11 cellular contexts compared by ENCODE assay signal in genomic region chr5:761854-762685, GRCh38. TPM values are rescaled to one million over a fixed set of nuclear protein-coding genes. Genes with fewer than 3 reads are reported as not detected.
DNase-seq lines count a peak whose midpoint lies in the region; ATAC-seq, FAIRE-seq and TF ChIP-seq lines count a peak whose summit lies in the region.
"Had no signal": no experiment of that assay in that cellular context is flagged by ENCODE, and none has a peak within 500 bp of the region (broad histone marks: within the 10 kb centered on the region; RNA-seq: fewer than 3 reads in every experiment).

No MANE protein-coding gene starts in this region.

- peak; percentile 83 for ATAC-seq in upper lobe of right lung
- ATAC-seq in activated T-helper 17 cell treated with anti-CD3 and anti-CD28 coated beads, Interleukin-2, amount 50 U/mL, for 72 hours (replicated peaks), result no peak
- ATAC-seq: activated CD4-positive, CD25-positive, alpha-beta regulatory T cell treated with anti-CD3 and anti-CD28 coated beads, Interleukin-2, amount 50 U/mL, for 24 hours; PC-3; psoas muscle had no signal

- H3K9me3 ChIP-seq in breast epithelium, result no peaks in the 10 kb centered on the region
- peaks cover 13% of the 10 kb centered on the region for H3K9me3 ChIP-seq in WERI-Rb-1 (ENCODE audit: severe bottlenecking)
- H3K9me3 ChIP-seq in keratinocyte (ENCODE audit: control insufficient read depth, low read depth, low read length), result peaks cover 2% of the 10 kb centered on the region
- no peaks in the 10 kb centered on the region for H3K9me3 ChIP-seq in upper lobe of right lung
- no peaks in the 10 kb centered on the region for H3K9me3 ChIP-seq in CD8-positive, alpha-beta memory T cell (ENCODE audit: low read length)
- H3K9me3 ChIP-seq: psoas muscle had no signal

- no peaks in the 10 kb centered on the region for H3K27me3 Mint-ChIP-seq in MCF 10A (ENCODE audit: insufficient read depth, unreplicated experiment)
- peaks cover 0 to 2% of the 10 kb centered on the region in 2 donors for H3K27me3 Mint-ChIP-seq in CD8-positive, alpha-beta memory T cell
- no peaks in the 10 kb centered on the region for H3K27me3 Mint-ChIP-seq in activated T-helper 17 cell treated with anti-CD3 and anti-CD28 coated beads, Interleukin-2, amount 50 U/mL, for 72 hours

- H3K4me2 ChIP-seq in keratinocyte (ENCODE audit: control insufficient read depth, extremely low read depth, insufficient read depth, low read depth, low read length), result no peak overlapping the region

- H3K4me3 ChIP-seq in breast epithelium (no peak overlapping the region), WERI-Rb-1 (ENCODE audit: low read depth, low read length) (no peak overlapping the region), keratinocyte (ENCODE audit: control insufficient read depth in 2 of 3, extremely low read depth in 1 of 3, insufficient read depth in 2 of 3, low read depth in 1 of 3, low read length in 3 of 3) (no peak overlapping the region), upper lobe of right lung (no peak overlapping the region)
- H3K4me3 ChIP-seq in CD8-positive, alpha-beta memory T cell (ENCODE audit: low read length), result no peak overlapping the region
- H3K4me3 ChIP-seq: psoas muscle had no signal

- DNase-seq in breast epithelium (ENCODE audit: low spot score in 2 of 2), result peak; percentile 16 to 50
- DNase-seq in MCF 10A (ENCODE audit: unreplicated experiment), result no peak
- DNase-seq in WERI-Rb-1, result peak; percentile 47
- no peak for DNase-seq in keratinocyte (ENCODE audit: low read depth, low spot score)
- peak; percentile 92 for DNase-seq in upper lobe of right lung
- DNase-seq in CD8-positive, alpha-beta memory T cell, result no peak
- no peak for DNase-seq in occipital lobe (lab: John Stamatoyannopoulos, UW)
- DNase-seq: PC-3 had no signal

- H3K36me3 ChIP-seq in breast epithelium (no peaks in the 10 kb centered on the region), WERI-Rb-1 (no peaks in the 10 kb centered on the region), keratinocyte (ENCODE audit: control insufficient read depth in 2 of 2, extremely low read depth in 1 of 2, insufficient read depth in 2 of 2, low read length in 2 of 2) (no peaks in the 10 kb centered on the region), upper lobe of right lung (no peaks in the 10 kb centered on the region)
- no peaks in the 10 kb centered on the region for H3K36me3 ChIP-seq in CD8-positive, alpha-beta memory T cell (ENCODE audit: insufficient read depth, low read length)

- TF ChIP-seq CTCF in breast epithelium (IDR thresholded peaks at IDR 0.05) (no peak), MCF 10A (IDR thresholded peaks at IDR 0.05; ENCODE audit: unreplicated experiment) (no peak), WERI-Rb-1 (IDR thresholded peaks at IDR 0.05; ENCODE audit: low read depth, low read length) (no peak), keratinocyte (optimal IDR thresholded peaks at IDR 0.05 in 1 of 3, IDR thresholded peaks at IDR 0.05 in 1 of 3, conservative IDR thresholded peaks at IDR 0.05 in 1 of 3; ENCODE audit: extremely low read depth in 1 of 3, insufficient read depth in 2 of 3, low read length in 3 of 3) (no peak), upper lobe of right lung (IDR thresholded peaks at IDR 0.05) (no peak)

- no peaks in the 10 kb centered on the region for H3K9me1 ChIP-seq in keratinocyte (ENCODE audit: control insufficient read depth, extremely low read depth, insufficient read depth, low read length)

- peaks cover 0 to 6% of the 10 kb centered on the region in 2 donors for H3K4me1 ChIP-seq in breast epithelium
- peaks cover 4% of the 10 kb centered on the region for H3K4me1 ChIP-seq in keratinocyte (ENCODE audit: control insufficient read depth, extremely low read depth, insufficient read depth, low read length)
- H3K4me1 ChIP-seq in upper lobe of right lung, result peaks cover 24% of the 10 kb centered on the region
- H3K4me1 ChIP-seq in CD8-positive, alpha-beta memory T cell (ENCODE audit: insufficient read depth, low read length), result peaks cover 11% of the 10 kb centered on the region

- POLR2A ChIA-PET in MCF 10A (lab: Yijun Ruan, JAX), result no interaction called here
- POLR2A ChIA-PET in CD8-positive, alpha-beta memory T cell (lab: Charles Lee), result no interaction called here

- no peak overlapping the region for H3K9ac ChIP-seq in keratinocyte (ENCODE audit: control insufficient read depth, extremely low read depth, insufficient read depth, low read length)

- H3K79me2 ChIP-seq in keratinocyte (ENCODE audit: control insufficient read depth, insufficient read depth, low read length), result no peaks in the 10 kb centered on the region

- no peaks in the 10 kb centered on the region for H3K36me3 Mint-ChIP-seq in MCF 10A (ENCODE audit: insufficient read depth, unreplicated experiment)
- H3K36me3 Mint-ChIP-seq in CD8-positive, alpha-beta memory T cell, result peaks cover 0 to 3% (median 0%) of the 10 kb centered on the region in 3 donors
- no peaks in the 10 kb centered on the region for H3K36me3 Mint-ChIP-seq in activated T-helper 17 cell treated with anti-CD3 and anti-CD28 coated beads, Interleukin-2, amount 50 U/mL, for 72 hours (ENCODE audit: low read depth)

- peak; percentile 58 for FAIRE-seq in keratinocyte (lab: Jason Lieb, UNC)

- no peak overlapping the region for H3K27ac Mint-ChIP-seq in MCF 10A (ENCODE audit: low read depth, unreplicated experiment)
- H3K27ac Mint-ChIP-seq in CD8-positive, alpha-beta memory T cell, result peak overlapping the region in 2 of 8 donors; percentile 12 to 32
- H3K27ac Mint-ChIP-seq in activated T-helper 17 cell treated with anti-CD3 and anti-CD28 coated beads, Interleukin-2, amount 50 U/mL, for 72 hours, result no peak overlapping the region

- H2AFZ ChIP-seq in keratinocyte (ENCODE audit: control insufficient read depth, low read length), result peak overlapping the region; percentile 37

- H3K4me1 Mint-ChIP-seq in MCF 10A (ENCODE audit: insufficient read depth, unreplicated experiment), result no peaks in the 10 kb centered on the region
- H3K4me1 Mint-ChIP-seq in CD8-positive, alpha-beta memory T cell, result peaks cover 7 to 20% (median 9%) of the 10 kb centered on the region in 3 donors
- peaks cover 7% of the 10 kb centered on the region for H3K4me1 Mint-ChIP-seq in activated T-helper 17 cell treated with anti-CD3 and anti-CD28 coated beads, Interleukin-2, amount 50 U/mL, for 72 hours

- no TSS peak for BruUV-seq in MCF 10A (replicated peaks; lab: Mats Ljungman, UMichigan)

- no peak overlapping the region for H3K4me3 Mint-ChIP-seq in MCF 10A (ENCODE audit: unreplicated experiment)
- H3K4me3 Mint-ChIP-seq in CD8-positive, alpha-beta memory T cell, result no peak overlapping the region
- H3K4me3 Mint-ChIP-seq in activated T-helper 17 cell treated with anti-CD3 and anti-CD28 coated beads, Interleukin-2, amount 50 U/mL, for 72 hours, result no peak overlapping the region

- H3K27ac ChIP-seq in breast epithelium (no peak overlapping the region), WERI-Rb-1 (no peak overlapping the region), keratinocyte (ENCODE audit: control insufficient read depth, insufficient read depth, low read length) (no peak overlapping the region), upper lobe of right lung (no peak overlapping the region)
- H3K27ac ChIP-seq in CD8-positive, alpha-beta memory T cell (ENCODE audit: low read depth, low read length), result no peak overlapping the region
- H3K27ac ChIP-seq: psoas muscle had no signal

- H3K27me3 ChIP-seq in breast epithelium, result no peaks in the 10 kb centered on the region
- H3K27me3 ChIP-seq in WERI-Rb-1 (ENCODE audit: insufficient read depth, low read depth, severe bottlenecking), result peaks cover 14% of the 10 kb centered on the region
- H3K27me3 ChIP-seq in keratinocyte (ENCODE audit: control insufficient read depth, extremely low read depth, insufficient read depth, low read length), result peaks cover 31% of the 10 kb centered on the region
- no peaks in the 10 kb centered on the region for H3K27me3 ChIP-seq in upper lobe of right lung
- H3K27me3 ChIP-seq in CD8-positive, alpha-beta memory T cell (ENCODE audit: insufficient read depth, low read length, poor library complexity, severe bottlenecking), result no peaks in the 10 kb centered on the region

- H4K20me1 ChIP-seq in keratinocyte (ENCODE audit: control insufficient read depth, extremely low read depth, insufficient read depth, low read length), result peaks cover 4% of the 10 kb centered on the region

- no peaks in the 10 kb centered on the region for H3K9me3 Mint-ChIP-seq in MCF 10A (ENCODE audit: unreplicated experiment)
- no peaks in the 10 kb centered on the region for H3K9me3 Mint-ChIP-seq in CD8-positive, alpha-beta memory T cell
- H3K9me3 Mint-ChIP-seq in activated T-helper 17 cell treated with anti-CD3 and anti-CD28 coated beads, Interleukin-2, amount 50 U/mL, for 72 hours, result no peaks in the 10 kb centered on the region

- intact Hi-C loops in breast epithelium (cut with DNase I; ENCODE audit: low total_unique reads), result no loop called here
- intact Hi-C loops in MCF 10A (cut with micrococcal nuclease), result no loop called here
- intact Hi-C loops in upper lobe of right lung (cut with DNase I), result no loop called here

- dilution Hi-C loops in keratinocyte (cut with MboI; ENCODE audit: extremely low pct_ligation_motif_present, low sequenced_read_pairs), result no loop called here

- TF ChIP-seq POLR2A in breast epithelium (IDR thresholded peaks at IDR 0.05), result no peak

- CTCF ChIA-PET in MCF 10A (lab: Yijun Ruan, JAX), result interaction anchor here (0.6 kb wide), 1 partner anchor 88 kb away, joined by 3 read pairs; no protein-coding TSS in a partner anchor
- CTCF ChIA-PET in CD8-positive, alpha-beta memory T cell (lab: Charles Lee), result no interaction called here

RNA-seq across cellular contexts. Expression of gene ZDHHC11B, which starts 22.5 kb away (rescaled TPM):
- total RNA-seq in breast epithelium (1 to 10 TPM; 1.1 to 4.8 (median 3.9) TPM), MCF 10A (2022) (0.17 TPM in 1 of 2 replicates, not detected in the other), upper lobe of right lung (8.0 TPM), occipital lobe (5.6 TPM)
- polyA plus RNA-seq in keratinocyte, result 0.14 to 0.18 TPM in 2 of 3 replicates, not detected in the other
- 0.16 TPM for polyA plus RNA-seq in keratinocyte (2011; ENCODE audit: low read depth)
- 0.12 and 0.16 TPM in 2 replicates for polyA plus RNA-seq in keratinocyte (2011; cell fraction: cytosol; rRNA removed)
- 2.4 and 3.1 TPM in 2 replicates for polyA plus RNA-seq in keratinocyte (2011; cell fraction: nucleus; rRNA removed)
- polyA plus RNA-seq in keratinocyte (2012; ENCODE audit: low replicate concordance), result 0.38 and 1.1 TPM in 2 replicates
- polyA minus RNA-seq in keratinocyte, result 0.40 to 1.3 TPM in 2 of 3 replicates, not detected in the other
- polyA minus RNA-seq in keratinocyte (2011; cell fraction: cytosol; rRNA and poly(A)+ RNA removed), result not detected
- 0.63 and 1.9 TPM in 2 replicates for polyA minus RNA-seq in keratinocyte (2011; cell fraction: nucleus; rRNA and poly(A)+ RNA removed)
- under 1 TPM; 0.40 to 0.55 TPM for total RNA-seq in CD8-positive, alpha-beta memory T cell
- not detected for polyA plus RNA-seq in CD8-positive, alpha-beta memory T cell
- total RNA-seq in activated T-helper 17 cell treated with anti-CD3 and anti-CD28 coated beads, Interleukin-2, amount 50 U/mL, for 72 hours, result 1 to 10 TPM in 1 of 2 donors, under 1 TPM in 1; 0.30 to 7.0 TPM

Comparison
In these comparisons a context has a peak if more than half of its experiments do, and no peak if none do; other contexts are left out.
1. DNase-seq: peak in breast epithelium (2 of 2), WERI-Rb-1 (single experiment) and upper lobe of right lung (single experiment); none in MCF 10A (single experiment), keratinocyte (single experiment), CD8-positive, alpha-beta memory T cell (0 of 5) and occipital lobe (single experiment).